In genomic region chr4:165112258-165113156, GRCh38 we compare ENCODE assay signal across 1 cellular context.
TF ChIP-seq lines count a peak whose summit lies in the region.

Gene TMEM192 (minus strand): TSS chr4:165112860. CDS start chr4:165112773, 87 bp downstream.

TF ChIP-seq in HepG2, 621 proteins besides CTCF, POLR2A, EP300 and RAD21 (continued from another document and continues in another):
- TF ChIP-seq ZNF749 (CRISPR knock-in tag; IDR thresholded peaks at IDR 0.05; ENCODE audit: borderline replicate concordance): peak; percentile 63; the same call in 1 of the 2 replicates
- peak; percentile 72; the same call in 1 of the 2 replicates for TF ChIP-seq ZNF792 (CRISPR knock-in tag; IDR thresholded peaks at IDR 0.05)
- peak; percentile 69; the same call in 1 of the 2 replicates for TF ChIP-seq ZBTB7B (CRISPR knock-in tag; IDR thresholded peaks at IDR 0.05)
- TF ChIP-seq DZIP1 (CRISPR knock-in tag; IDR thresholded peaks at IDR 0.05): no peak; the same call in 1 of the 2 replicates
- peak; percentile 90 for TF ChIP-seq HDAC1 (CRISPR knock-in tag; IDR thresholded peaks at IDR 0.05)
- no peak for TF ChIP-seq TEAD3 (CRISPR knock-in tag; optimal IDR thresholded peaks at IDR 0.05; ENCODE audit: borderline replicate concordance)
- no peak for TF ChIP-seq ZNF337 (CRISPR knock-in tag; IDR thresholded peaks at IDR 0.05; ENCODE audit: borderline replicate concordance, low read depth)
- peak; percentile 29; the same call in 1 of the 2 replicates for TF ChIP-seq TEAD2 (CRISPR knock-in tag; IDR thresholded peaks at IDR 0.05)
- no peak for TF ChIP-seq ZNF530 (CRISPR knock-in tag; IDR thresholded peaks at IDR 0.05; ENCODE audit: low read depth)
- peak; percentile 70; the same call in 1 of the 2 replicates for TF ChIP-seq ZNF557 (CRISPR knock-in tag; IDR thresholded peaks at IDR 0.05)
- TF ChIP-seq NFYB (CRISPR knock-in tag; IDR thresholded peaks at IDR 0.05): peak; percentile 88
- TF ChIP-seq E2F2 (CRISPR knock-in tag; IDR thresholded peaks at IDR 0.05; ENCODE audit: borderline replicate concordance): no peak
- TF ChIP-seq YEATS4 (CRISPR knock-in tag; IDR thresholded peaks at IDR 0.05; ENCODE audit: borderline replicate concordance): peak; percentile 94; the same call in 1 of the 2 replicates
- TF ChIP-seq ZBTB26 (CRISPR knock-in tag; IDR thresholded peaks at IDR 0.05; ENCODE audit: borderline replicate concordance): peak; percentile 38; the same call in 1 of the 2 replicates
- TF ChIP-seq RNF2 (conservative IDR thresholded peaks at IDR 0.05; ENCODE audit: low read depth): 0 out of 2 replicates have a peak, but pooled peaks have one; percentile 49
- peak; percentile 47 for TF ChIP-seq KMT2B (CRISPR knock-in tag; IDR thresholded peaks at IDR 0.05)
- no peak for TF ChIP-seq ZFP62 (CRISPR knock-in tag; IDR thresholded peaks at IDR 0.05)
- TF ChIP-seq RBM39 (IDR thresholded peaks at IDR 0.05; ENCODE audit: low read depth, low read length, poor library complexity, severe bottlenecking): peak; percentile 56
- TF ChIP-seq ZNF44 (CRISPR knock-in tag; IDR thresholded peaks at IDR 0.05): 0 out of 2 replicates have a peak, but pooled peaks have one; percentile 23
- peak; percentile 24 for TF ChIP-seq KAT8 (CRISPR knock-in tag; IDR thresholded peaks at IDR 0.05)
- peak; percentile 77; the same call in 1 of the 2 replicates for TF ChIP-seq IRF9 (CRISPR knock-in tag; IDR thresholded peaks at IDR 0.05; ENCODE audit: borderline replicate concordance)
- TF ChIP-seq ARNT2 (CRISPR knock-in tag; IDR thresholded peaks at IDR 0.05; ENCODE audit: low read depth): peak; percentile 22; the same call in 1 of the 2 replicates
- TF ChIP-seq TGIF2 (CRISPR knock-in tag; IDR thresholded peaks at IDR 0.05): peak; percentile 96
- no peak; the same call in 1 of the 2 replicates for TF ChIP-seq HOXD1 (CRISPR knock-in tag; IDR thresholded peaks at IDR 0.05)
- TF ChIP-seq UBTF (CRISPR knock-in tag; IDR thresholded peaks at IDR 0.05): peak; percentile 88
- TF ChIP-seq RARG (CRISPR knock-in tag; IDR thresholded peaks at IDR 0.05; ENCODE audit: low read depth): peak; percentile 62; the same call in 1 of the 2 replicates
- peak; percentile 38; the same call in 1 of the 2 replicates for TF ChIP-seq ZBTB10 (CRISPR knock-in tag; IDR thresholded peaks at IDR 0.05; ENCODE audit: borderline replicate concordance)
- peak; percentile 68; the same call in 1 of the 2 replicates for TF ChIP-seq ZFP41 (CRISPR knock-in tag; IDR thresholded peaks at IDR 0.05; ENCODE audit: borderline replicate concordance)
- TF ChIP-seq ZNF256 (CRISPR knock-in tag; conservative IDR thresholded peaks at IDR 0.05): 0 out of 2 replicates have a peak, but pooled peaks have one; percentile 29
- peak; percentile 55 for TF ChIP-seq ETV5 (CRISPR knock-in tag; IDR thresholded peaks at IDR 0.05; ENCODE audit: borderline replicate concordance)
- peak; percentile 75; the same call in 1 of the 2 replicates for TF ChIP-seq ZNF766 (CRISPR knock-in tag; IDR thresholded peaks at IDR 0.05; ENCODE audit: borderline replicate concordance)
- TF ChIP-seq HNRNPK (IDR thresholded peaks at IDR 0.05; ENCODE audit: low read depth, low read length, poor library complexity, severe bottlenecking): peak; percentile 67
- peak; percentile 69; the same call in 1 of the 2 replicates for TF ChIP-seq ZNF710 (CRISPR knock-in tag; IDR thresholded peaks at IDR 0.05; ENCODE audit: borderline replicate concordance)
- 0 out of 2 replicates have a peak, but pooled peaks have one; percentile 4 for TF ChIP-seq ZNF512B (CRISPR knock-in tag; IDR thresholded peaks at IDR 0.05; ENCODE audit: borderline replicate concordance)
- TF ChIP-seq ZNF616 (CRISPR knock-in tag; IDR thresholded peaks at IDR 0.05; ENCODE audit: low read depth): peak; percentile 86; the same call in 1 of the 2 replicates
- peak; percentile 97 for TF ChIP-seq SP4 (CRISPR knock-in tag; IDR thresholded peaks at IDR 0.05)
- no peak; the same call in 1 of the 2 replicates for TF ChIP-seq ZNF205 (CRISPR knock-in tag; IDR thresholded peaks at IDR 0.05)
- peak; percentile 81 for TF ChIP-seq GATAD1 (CRISPR knock-in tag; IDR thresholded peaks at IDR 0.05)
- peak in 1 of 2 experiments; percentile 78; a peak in 2 of 4 replicates for TF ChIP-seq HMGXB4 (CRISPR knock-in tag; IDR thresholded peaks at IDR 0.05; ENCODE audit: borderline replicate concordance in 1 of 2, low read depth in 1 of 2)
